31 cellular contexts compared by ENCODE assay signal in the genomic region with DNA sequence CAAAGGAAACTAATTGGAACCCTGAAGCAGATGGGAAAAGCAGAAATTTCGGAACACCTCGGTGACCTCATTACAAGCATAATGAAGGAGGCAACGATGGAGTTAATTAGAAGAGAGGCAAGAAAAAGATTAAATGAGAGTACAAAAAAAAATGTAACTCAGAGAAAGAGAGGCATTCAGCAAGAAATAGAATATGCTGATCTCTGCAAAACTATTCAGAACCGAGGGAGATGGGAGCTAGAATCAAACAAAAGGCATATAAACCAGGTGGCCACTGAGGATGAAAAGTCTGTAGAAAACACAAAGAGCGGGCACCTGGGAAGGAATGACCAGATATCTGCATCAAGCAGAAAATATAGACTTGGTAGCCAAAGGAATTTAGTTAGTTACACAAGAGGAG.
"Had no signal": no experiment of that assay in that cellular context is flagged by ENCODE, and none has a peak within 500 bp of the region (broad histone marks: within the 10 kb centered on the region; RNA-seq: fewer than 3 reads in every experiment).

No MANE protein-coding gene starts in this region.

- FAIRE-seq: astrocyte, bronchial epithelial cell, frontal cortex had no signal

- H3K27ac Mint-ChIP-seq: activated CD4-positive, alpha-beta memory T cell treated with anti-CD3 and anti-CD28 coated beads, Interleukin-2, amount 10 ng/mL, durations not matched to agents 7 days and 5 days; activated CD4-positive, alpha-beta T cell treated with anti-CD3 and anti-CD28 coated beads, Interleukin-2, amount 10 ng/mL, durations not matched to agents 7 days and 5 days; activated naive CD4-positive, alpha-beta T cell treated with anti-CD3 and anti-CD28 coated beads, Interleukin-2, amount 10 ng/mL, durations not matched to agents 7 days and 5 days; activated naive CD4-positive, alpha-beta T cell treated with anti-CD3 and anti-CD28 coated beads, Interleukin-2, amount 50 U/mL, for 72 hours; activated naive CD8-positive, alpha-beta T cell treated with anti-CD3 and anti-CD28 coated beads, Interleukin-2, amount 10 ng/mL, durations not matched to agents 7 days and 5 days; activated T-cell treated with anti-CD3 and anti-CD28 coated beads, Interleukin-2, amount 50 U/mL, for 24 hours; activated T-cell treated with anti-CD3 and anti-CD28 coated beads, Interleukin-2, amount 50 U/mL, for 72 hours; dendritic cell treated with granulocyte-macrophage colony-stimulating factor and Interleukin-4, amounts not matched to agents 40 ng/mL and 50 ng/mL, for 4 days; endodermal cell; WTC11 had no signal

- H3K4me3 Mint-ChIP-seq: activated CD4-positive, alpha-beta memory T cell treated with anti-CD3 and anti-CD28 coated beads, Interleukin-2, amount 10 ng/mL, durations not matched to agents 7 days and 5 days; activated CD4-positive, alpha-beta T cell treated with anti-CD3 and anti-CD28 coated beads, Interleukin-2, amount 10 ng/mL, durations not matched to agents 7 days and 5 days; activated naive CD4-positive, alpha-beta T cell treated with anti-CD3 and anti-CD28 coated beads, Interleukin-2, amount 10 ng/mL, durations not matched to agents 7 days and 5 days; activated naive CD8-positive, alpha-beta T cell treated with anti-CD3 and anti-CD28 coated beads, Interleukin-2, amount 10 ng/mL, durations not matched to agents 7 days and 5 days; activated T-cell treated with anti-CD3 and anti-CD28 coated beads, Interleukin-2, amount 50 U/mL, for 24 hours; activated T-cell treated with anti-CD3 and anti-CD28 coated beads, Interleukin-2, amount 50 U/mL, for 72 hours; central memory CD8-positive, alpha-beta T cell; dendritic cell treated with granulocyte-macrophage colony-stimulating factor and Interleukin-4, amounts not matched to agents 40 ng/mL and 50 ng/mL, for 4 days; endodermal cell; WTC11 had no signal

- H3K4me1 Mint-ChIP-seq: activated CD4-positive, alpha-beta memory T cell treated with anti-CD3 and anti-CD28 coated beads, Interleukin-2, amount 10 ng/mL, durations not matched to agents 7 days and 5 days; activated CD4-positive, alpha-beta T cell treated with anti-CD3 and anti-CD28 coated beads, Interleukin-2, amount 10 ng/mL, durations not matched to agents 7 days and 5 days; activated naive CD4-positive, alpha-beta T cell treated with anti-CD3 and anti-CD28 coated beads, Interleukin-2, amount 10 ng/mL, durations not matched to agents 7 days and 5 days; activated naive CD8-positive, alpha-beta T cell treated with anti-CD3 and anti-CD28 coated beads, Interleukin-2, amount 10 ng/mL, durations not matched to agents 7 days and 5 days; central memory CD8-positive, alpha-beta T cell had no signal

- H3K27me3 ChIP-seq: brain microvascular endothelial cell, dorsolateral prefrontal cortex had no signal

- ATAC-seq: activated naive CD4-positive, alpha-beta T cell treated with anti-CD3 and anti-CD28 coated beads, Interleukin-2, amount 50 U/mL, for 72 hours; activated T-cell treated with anti-CD3 and anti-CD28 coated beads, Interleukin-2, amount 50 U/mL, for 72 hours; esophagus mucosa; WTC11 had no signal

- H3K27ac ChIP-seq: brain microvascular endothelial cell, coronary artery had no signal

- H3K9me3 Mint-ChIP-seq: activated CD4-positive, alpha-beta memory T cell treated with anti-CD3 and anti-CD28 coated beads, Interleukin-2, amount 10 ng/mL, durations not matched to agents 7 days and 5 days; activated CD4-positive, alpha-beta T cell treated with anti-CD3 and anti-CD28 coated beads, Interleukin-2, amount 10 ng/mL, durations not matched to agents 7 days and 5 days; activated naive CD4-positive, alpha-beta T cell treated with anti-CD3 and anti-CD28 coated beads, Interleukin-2, amount 10 ng/mL, durations not matched to agents 7 days and 5 days; activated naive CD4-positive, alpha-beta T cell treated with anti-CD3 and anti-CD28 coated beads, Interleukin-2, amount 50 U/mL, for 72 hours; activated naive CD8-positive, alpha-beta T cell treated with anti-CD3 and anti-CD28 coated beads, Interleukin-2, amount 10 ng/mL, durations not matched to agents 7 days and 5 days; activated T-cell treated with anti-CD3 and anti-CD28 coated beads, Interleukin-2, amount 50 U/mL, for 24 hours; activated T-cell treated with anti-CD3 and anti-CD28 coated beads, Interleukin-2, amount 50 U/mL, for 72 hours; endodermal cell had no signal

- H3K4me3 ChIP-seq: coronary artery, dorsolateral prefrontal cortex had no signal

- H3K36me3 ChIP-seq: brain microvascular endothelial cell had no signal

- H3K27me3 Mint-ChIP-seq: activated CD4-positive, alpha-beta memory T cell treated with anti-CD3 and anti-CD28 coated beads, Interleukin-2, amount 10 ng/mL, durations not matched to agents 7 days and 5 days; activated CD4-positive, alpha-beta T cell treated with anti-CD3 and anti-CD28 coated beads, Interleukin-2, amount 10 ng/mL, durations not matched to agents 7 days and 5 days; activated naive CD4-positive, alpha-beta T cell treated with anti-CD3 and anti-CD28 coated beads, Interleukin-2, amount 10 ng/mL, durations not matched to agents 7 days and 5 days; central memory CD8-positive, alpha-beta T cell; dendritic cell treated with granulocyte-macrophage colony-stimulating factor and Interleukin-4, amounts not matched to agents 40 ng/mL and 50 ng/mL, for 4 days had no signal

- H3K36me3 Mint-ChIP-seq: activated naive CD4-positive, alpha-beta T cell treated with anti-CD3 and anti-CD28 coated beads, Interleukin-2, amount 10 ng/mL, durations not matched to agents 7 days and 5 days; activated naive CD4-positive, alpha-beta T cell treated with anti-CD3 and anti-CD28 coated beads, Interleukin-2, amount 50 U/mL, for 72 hours; activated naive CD8-positive, alpha-beta T cell treated with anti-CD3 and anti-CD28 coated beads, Interleukin-2, amount 10 ng/mL, durations not matched to agents 7 days and 5 days; WTC11 had no signal

- DNase-seq: activated CD4-positive, alpha-beta memory T cell treated with anti-CD3 and anti-CD28 coated beads, Interleukin-2, amount 10 ng/mL, durations not matched to agents 7 days and 5 days; activated CD4-positive, alpha-beta T cell treated with anti-CD3 and anti-CD28 coated beads for 1 hour; activated CD4-positive, alpha-beta T cell treated with anti-CD3 and anti-CD28 coated beads for 4 hours; activated CD4-positive, alpha-beta T cell treated with anti-CD3 and anti-CD28 coated beads, Interleukin-2, amount 10 ng/mL, durations not matched to agents 7 days and 5 days; activated CD4-positive, alpha-beta T cell treated with anti-CD3 and anti-CD28 coated beads, Interleukin-2, amount 50 U/mL, for 4 hours; activated CD8-positive, alpha-beta memory T cell treated with anti-CD3 and anti-CD28 coated beads, Interleukin-2, amount 50 U/mL, for 48 hours; activated gamma-delta T cell; activated naive CD4-positive, alpha-beta T cell; activated naive CD4-positive, alpha-beta T cell treated with anti-CD3 and anti-CD28 coated beads, Interleukin-2, amount 10 ng/mL, durations not matched to agents 7 days and 5 days; activated naive CD8-positive, alpha-beta T cell treated with anti-CD3 and anti-CD28 coated beads, Interleukin-2, amount 10 ng/mL, durations not matched to agents 7 days and 5 days; activated T-cell treated with anti-CD3 and anti-CD28 coated beads for 4 hours; activated T-cell treated with anti-CD3 and anti-CD28 coated beads, Interleukin-2, amount 50 U/mL, for 24 hours; activated T-cell treated with anti-CD3 and anti-CD28 coated beads, Interleukin-2, amount 50 U/mL, for 72 hours; amniotic stem cell; anterior cingulate cortex; brain microvascular endothelial cell; dorsolateral prefrontal cortex; effector memory CD4-positive, alpha-beta T cell; endodermal cell; foreskin fibroblast; head of caudate nucleus; T-helper 2 cell had no signal
